Comparison of ENCODE assay signal across 8 cellular contexts in the genomic region with DNA sequence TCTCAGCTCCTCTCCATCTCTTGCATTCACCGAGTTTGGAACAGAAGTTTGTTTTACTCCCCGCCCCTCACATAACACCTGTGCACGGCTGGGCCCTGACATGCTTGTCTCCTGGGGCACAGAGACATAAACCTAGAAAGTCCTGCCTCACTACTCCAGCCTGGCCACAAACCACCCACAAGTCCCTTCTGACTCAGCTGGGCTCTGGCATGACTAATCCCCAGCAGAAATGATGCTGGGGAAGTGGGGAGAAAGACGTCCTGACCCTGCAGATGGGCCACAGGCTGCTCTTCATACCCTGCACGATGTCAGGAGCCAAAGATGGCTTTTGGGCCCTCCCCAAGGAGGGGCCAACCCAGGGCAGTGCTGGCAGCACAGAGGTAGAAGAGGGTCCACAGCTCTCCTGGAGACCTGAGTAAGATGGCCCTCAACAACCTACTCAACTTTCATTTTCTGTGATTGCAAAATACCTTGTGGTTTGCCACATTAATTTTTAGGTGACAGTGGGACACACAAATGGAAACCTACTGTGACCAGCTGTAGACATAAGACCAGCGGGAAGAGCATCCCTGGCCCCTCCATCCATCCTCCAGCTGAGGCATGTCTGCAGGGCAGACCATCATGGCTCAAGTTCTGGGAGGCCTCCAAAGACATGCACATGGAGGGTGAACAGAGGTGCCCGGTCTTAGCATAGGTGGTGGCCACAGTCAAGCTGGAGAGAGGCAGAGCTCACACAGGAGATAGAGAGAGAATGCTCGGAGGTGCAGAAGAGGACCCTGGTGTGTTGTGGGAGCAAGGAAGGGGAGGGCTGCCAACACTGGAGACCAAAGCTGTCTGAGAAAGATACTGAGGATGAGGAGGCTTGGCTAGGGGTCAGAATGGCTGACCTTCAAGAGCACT. TPM values are rescaled to one million over a fixed set of nuclear protein-coding genes. Genes with fewer than 3 reads are reported as not detected.
DNase-seq lines count a peak whose midpoint lies in the region; ATAC-seq and TF ChIP-seq lines count a peak whose summit lies in the region.

No MANE protein-coding gene starts in this region.

- intact Hi-C loops in left lung (cut with DNase I) = no loop called here

- H3K9me3 ChIP-seq in left lung = no peaks in the 10 kb centered on the region
- H3K9me3 ChIP-seq in upper lobe of left lung = no peaks in the 10 kb centered on the region

- H3K4me1 ChIP-seq in left lung (peaks cover 0 to 41% of the 10 kb centered on the region in 2 donors), upper lobe of left lung (peaks cover 19 to 24% (median 22%) of the 10 kb centered on the region in 4 donors)

- no peak for TF ChIP-seq POLR2A in upper lobe of left lung (IDR thresholded peaks at IDR 0.05)

- H3K4me3 ChIP-seq in left lung (no peak overlapping the region), upper lobe of left lung (no peak overlapping the region)

- no peaks in the 10 kb centered on the region for H3K27me3 ChIP-seq in left lung
- H3K27me3 ChIP-seq in upper lobe of left lung = no peaks in the 10 kb centered on the region

- peaks cover 0 to 36% of the 10 kb centered on the region in 2 donors for H3K36me3 ChIP-seq in left lung
- H3K36me3 ChIP-seq in upper lobe of left lung = peaks cover 2 to 40% (median 17%) of the 10 kb centered on the region in 4 donors

- 61 to 75% methylated on average over 6 to 8 of the region's 8 CpGs for WGBS in upper lobe of left lung, 2 donors

- no peak for TF ChIP-seq CTCF in left lung (IDR thresholded peaks at IDR 0.05)
- TF ChIP-seq CTCF in upper lobe of left lung (IDR thresholded peaks at IDR 0.05) = no peak

- peak overlapping the region in 1 of 2 donors; percentile 51 for H3K27ac ChIP-seq in left lung
- peak overlapping the region in 1 of 4 donors; percentile 40 for H3K27ac ChIP-seq in upper lobe of left lung

- no peak for TF ChIP-seq EP300 in upper lobe of left lung (IDR thresholded peaks at IDR 0.05)

- DNase-seq in NOMO-1 treated with dmso at 0.1 percent for 144 hours (lab: John Stamatoyannopoulos, UW; ENCODE audit: unreplicated experiment) (peak; percentile 82), activated T-helper 1 cell treated with Interleukin-2 at 50 U/mL for 16 hours (ENCODE audit: low read depth) (peak; percentile 44), left lung (no peak), upper lobe of left lung (peak in 1 of 2 donors; percentile 52), NCI-H1092 treated with DMSO at 0.1 percent for 48 hours (lab: John Stamatoyannopoulos, UW) (no peak), NCI-H524 (lab: John Stamatoyannopoulos, UW) (no peak)

- peak; percentile 96 for ATAC-seq in GM18517 (IDR thresholded peaks at IDR 0.05; ENCODE audit: unreplicated experiment)
- peak; percentile 96 for ATAC-seq in HG02852 (IDR thresholded peaks at IDR 0.05; ENCODE audit: unreplicated experiment)
- peak; percentile 60 for ATAC-seq in left lung
- peak; percentile 2 to 53 for ATAC-seq in upper lobe of left lung (ENCODE audit: low FRiP score in 2 of 2)

RNA-seq across cellular contexts. Expression of gene DNMT3A, which starts 40.0 kb away (rescaled TPM):
- 10 to 100 TPM; 37.5 to 38.7 TPM for total RNA-seq in left lung
- total RNA-seq in upper lobe of left lung = 10 to 100 TPM in 5 of 6 donors, 1 to 10 TPM in 1; 7.8 to 49.2 (median 30.4) TPM

Comparison
In these comparisons a context has a peak if more than half of its experiments do, and no peak if none do; other contexts are left out.
1. ATAC-seq: peak in every context shown above with its lines; median percentile 96 in GM18517; 96 in HG02852; 60 in left lung; 28 in upper lobe of left lung.
2. DNase-seq: peak in NOMO-1 treated with dmso at 0.1 percent for 144 hours (single experiment) and activated T-helper 1 cell treated with Interleukin-2 at 50 U/mL for 16 hours (single experiment); none in left lung (0 of 2), NCI-H1092 treated with DMSO at 0.1 percent for 48 hours (single experiment) and NCI-H524 (0 of 2).